In the genomic region with DNA sequence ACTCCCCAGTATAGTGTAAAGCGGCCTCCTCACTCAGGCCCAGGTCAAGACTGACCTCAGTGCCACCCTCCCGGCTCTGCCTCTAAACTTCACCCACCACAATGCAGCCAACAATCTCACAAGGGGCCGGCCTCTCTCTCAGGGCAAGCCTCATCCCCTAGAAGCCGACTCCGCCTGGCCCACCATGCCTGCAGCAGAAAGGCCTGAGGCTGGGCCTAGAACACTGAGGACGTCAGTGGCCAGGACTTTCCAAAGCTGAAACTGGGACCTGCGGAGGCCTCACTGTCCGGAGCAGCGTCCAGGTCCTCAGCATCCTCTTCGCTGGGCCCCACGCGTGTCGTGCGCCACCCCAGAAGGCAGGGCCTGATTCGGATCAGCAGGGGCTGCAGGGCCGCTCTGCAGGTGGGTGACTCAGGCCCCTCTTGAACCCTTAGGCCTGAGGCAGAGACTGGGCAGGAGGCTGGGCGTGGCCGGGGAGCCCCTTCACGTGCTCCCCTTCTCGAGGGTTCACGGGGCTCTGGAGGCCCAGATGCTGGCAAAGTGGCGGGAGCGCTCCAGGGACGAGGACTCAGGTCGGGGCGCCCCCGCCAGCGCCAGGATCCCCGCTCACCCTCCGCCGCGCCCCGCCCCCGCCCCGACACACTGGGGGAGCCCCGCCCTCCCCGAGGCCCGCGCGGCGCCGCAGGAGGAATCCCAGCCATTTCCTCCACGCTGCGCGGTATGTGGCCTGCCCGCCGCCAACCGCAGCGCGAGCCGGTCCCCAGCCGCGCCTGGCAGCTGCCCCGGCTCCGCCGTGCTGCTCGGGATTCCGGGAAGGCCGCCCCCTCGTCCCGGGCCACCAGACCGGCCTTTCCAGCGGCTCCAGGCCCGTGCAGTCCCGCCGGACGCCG, we compare ENCODE assay signal across 8 cellular contexts. TPM values are rescaled to one million over a fixed set of nuclear protein-coding genes. Genes with fewer than 3 reads are reported as not detected.
A peak's percentile ranks its signal among the peaks of the same experiment; 100 is the strongest.
DNase-seq lines count a peak whose midpoint lies in the region; ATAC-seq, FAIRE-seq and TF ChIP-seq lines count a peak whose summit lies in the region.

No MANE protein-coding gene starts in this region.

- ATAC-seq in GM18517 (IDR thresholded peaks at IDR 0.05; ENCODE audit: unreplicated experiment): no peak

- H3K36me3 ChIP-seq in hepatocyte (replicated peaks; ENCODE audit: insufficient read depth, low read depth) (no peaks in the 10 kb centered on the region), small intestine (ENCODE audit: control insufficient read depth in 2 of 2, insufficient read depth in 2 of 2, low read length in 2 of 2) (no peaks in the 10 kb centered on the region), HAP-1 (replicated peaks) (no peaks in the 10 kb centered on the region)

- H4K20me1 ChIP-seq in hepatocyte (ENCODE audit: insufficient read depth, poor library complexity, severe bottlenecking): no peaks in the 10 kb centered on the region

- H3K27ac ChIP-seq in hepatocyte (peak overlapping the region; percentile 96), small intestine (ENCODE audit: low read depth in 1 of 2, low read length in 1 of 2) (peak overlapping the region; percentile 62 to 93)

- 36% methylated on average over 55 of the region's 68 CpGs for WGBS in hepatocyte (ENCODE audit: low lambda C conversion rate, missing lambda C conversion rate)
- WGBS in small intestine, 3 donors: 27 to 33% (median 31%) methylated on average over 47 to 68 of the region's 68 CpGs

- TF ChIP-seq CTCF in hepatocyte (IDR thresholded peaks at IDR 0.05; ENCODE audit: poor library complexity): no peak

- peak overlapping the region; percentile 38 for H2AFZ ChIP-seq in hepatocyte

- H3K4me3 ChIP-seq in hepatocyte (no peak overlapping the region), small intestine (ENCODE audit: low read depth in 1 of 2, low read length in 2 of 2) (peak overlapping the region in 1 of 2 donors; percentile 67), HAP-1 (no peak overlapping the region)

- H3K9me3 ChIP-seq in hepatocyte (ENCODE audit: low read depth) (no peaks in the 10 kb centered on the region), small intestine (ENCODE audit: control insufficient read depth, low read depth) (no peaks in the 10 kb centered on the region), HAP-1 (0 out of 2 replicates have a peak, but pooled peaks cover 4% of the 10 kb centered on the region)

- no peaks in the 10 kb centered on the region for H3K79me2 ChIP-seq in hepatocyte

- no peaks in the 10 kb centered on the region for H3K27me3 ChIP-seq in hepatocyte
- no peaks in the 10 kb centered on the region for H3K27me3 ChIP-seq in small intestine (ENCODE audit: control insufficient read depth in 2 of 2, insufficient read depth in 2 of 2, low read length in 2 of 2)
- no peaks in the 10 kb centered on the region for H3K27me3 ChIP-seq in HAP-1 (ENCODE audit: low read depth)

- FAIRE-seq in small intestine (lab: Jason Lieb, UNC): no peak

- DNase-seq in AG20443 (ENCODE audit: low spot score) (peak; percentile 90), RPMI8226 (peak; percentile 35), amniotic epithelial cell (ENCODE audit: low read depth) (peak; percentile 74), hepatocyte (ENCODE audit: low spot score) (peak; percentile 76), small intestine (peak; percentile 58), HAP-1 (ENCODE audit: low spot score in 2 of 2) (no peak), occipital lobe (lab: John Stamatoyannopoulos, UW) (no peak)

- H3K4me2 ChIP-seq in hepatocyte: peak overlapping the region; percentile 74

- H3K9me2 ChIP-seq in hepatocyte (replicated peaks; ENCODE audit: insufficient read depth): no peaks in the 10 kb centered on the region

- in situ Hi-C loops in HAP-1 (cut with MboI; ENCODE audit: low sequenced_read_pairs): no loop called here

- H3K4me1 ChIP-seq in hepatocyte (ENCODE audit: insufficient read depth) (peaks cover 20% of the 10 kb centered on the region), small intestine (ENCODE audit: control insufficient read depth in 2 of 2, insufficient read depth in 1 of 2, low read depth in 1 of 2, low read length in 1 of 2) (peaks cover 0 to 3% of the 10 kb centered on the region in 2 donors), HAP-1 (no peaks in the 10 kb centered on the region)

RNA-seq across cellular contexts. Expression of a gene that starts 53.1 kb away (rescaled TPM):
- total RNA-seq in hepatocyte (278 and 339 TPM in 2 replicates), occipital lobe (16.2 TPM)
- polyA plus RNA-seq in hepatocyte (270 and 281 TPM in 2 replicates), small intestine (100 to 1,000 TPM in 1 of 3 donors, 10 to 100 TPM in 1, 1 to 10 TPM in 1; 7.8 to 129 (median 13.8) TPM)

Comparison
In these comparisons a context has a peak if more than half of its experiments do, and no peak if none do; other contexts are left out.
1. DNase-seq: peak in AG20443 (single experiment), RPMI8226 (single experiment), amniotic epithelial cell (single experiment), hepatocyte (single experiment) and small intestine (single experiment); none in HAP-1 (0 of 2) and occipital lobe (single experiment).
2. RNA of a gene that starts 53.1 kb away (total RNA-seq): 278 to 339 TPM in hepatocyte; 16.2 TPM in occipital lobe (single experiment); every median in the first group is over 10 times any median in the second.